ENCODE assay signal across 9 cellular contexts in genomic region chr6:145962581-145962980, GRCh38. TPM values are rescaled to one million over a fixed set of nuclear protein-coding genes. Genes with fewer than 3 reads are reported as not detected.
DNase-seq lines count a peak whose midpoint lies in the region; ATAC-seq and TF ChIP-seq lines count a peak whose summit lies in the region.
"Had no signal": no experiment of that assay in that cellular context is flagged by ENCODE, and none has a peak within 500 bp of the region (broad histone marks: within the 10 kb centered on the region; RNA-seq: fewer than 3 reads in every experiment).

No MANE protein-coding gene starts in this region.

- H3K36me3 ChIP-seq in SK-N-SH (replicated peaks in 1 of 2; ENCODE audit: control insufficient read depth in 1 of 2, insufficient read depth in 2 of 2, low read length in 1 of 2) (no peaks in the 10 kb centered on the region), smooth muscle cell (ENCODE audit: low read depth) (no peaks in the 10 kb centered on the region)

- H3K9me2 ChIP-seq in SK-N-SH: no peaks in the 10 kb centered on the region

- peaks cover 0 to 10% of the 10 kb centered on the region in 2 experiments; a peak in 2 of 4 replicates for H3K4me1 ChIP-seq in SK-N-SH (ENCODE audit: control insufficient read depth in 1 of 2, insufficient read depth in 2 of 2, low read depth in 1 of 2, low read length in 1 of 2)
- peaks cover 19% of the 10 kb centered on the region for H3K4me1 ChIP-seq in smooth muscle cell (ENCODE audit: low read depth)

- H3F3A ChIP-seq in SK-N-SH (replicated peaks; ENCODE audit: insufficient read depth): no peaks in the 10 kb centered on the region
- no peaks in the 10 kb centered on the region for H3F3A ChIP-seq in smooth muscle cell (ENCODE audit: low read depth)

- peak overlapping the region; percentile 98 to 99 (median 98) for H3K4me3 Mint-ChIP-seq in T-cell

- no peaks in the 10 kb centered on the region for H3K9me3 Mint-ChIP-seq in T-cell

- TF ChIP-seq RAD21 in SK-N-SH (IDR thresholded peaks at IDR 0.05; ENCODE audit: low read length): no peak

- 0 out of 2 replicates have a peak overlapping the region, but pooled peaks have one; percentile 100 for H2AFZ ChIP-seq in SK-N-SH (ENCODE audit: low read depth)
- peak overlapping the region; percentile 98 for H2AFZ ChIP-seq in smooth muscle cell (ENCODE audit: low read depth)

- POLR2A ChIA-PET in SK-N-SH (lab: Yijun Ruan, JAX): no interaction called here
- POLR2A ChIA-PET in T-cell (lab: Charles Lee): no interaction called here

- no peak overlapping the region for H3K27ac ChIP-seq in SK-N-SH (ENCODE audit: low read depth in 2 of 2, low read length in 1 of 2)
- H3K27ac ChIP-seq in smooth muscle cell (ENCODE audit: low read depth): no peak overlapping the region

- peaks cover 9% of the 10 kb centered on the region for H3K36me3 Mint-ChIP-seq in T-cell

- CTCF ChIA-PET in SK-N-SH (lab: Yijun Ruan, JAX) (no interaction called here), T-cell (lab: Charles Lee) (interaction anchor here in 1 of 2 donors (2.5 kb wide), 1 partner anchor 33 kb away, joined by 10 read pairs; no protein-coding TSS in a partner anchor)

- H3K9me3 ChIP-seq in SK-N-SH (no peaks in the 10 kb centered on the region), smooth muscle cell (replicated peaks; ENCODE audit: low read depth) (no peaks in the 10 kb centered on the region)

- H3K4me2 ChIP-seq in SK-N-SH (peak overlapping the region; percentile 85), smooth muscle cell (peak overlapping the region; percentile 89)

- no peak for TF ChIP-seq EP300 in SK-N-SH (IDR thresholded peaks at IDR 0.05; ENCODE audit: borderline replicate concordance in 1 of 2, low read depth in 1 of 2, low read length in 1 of 2)

- ATAC-seq in SK-N-SH treated with all-trans-retinoic acid at 6 μM for 48 hours (no peak), T-cell (replicated peaks in 1 of 4) (no peak)

- H3K27ac Mint-ChIP-seq in T-cell: no peak overlapping the region

- H3K79me2 ChIP-seq in SK-N-SH (ENCODE audit: insufficient read depth): peaks cover 60% of the 10 kb centered on the region
- peaks cover 65% of the 10 kb centered on the region for H3K79me2 ChIP-seq in smooth muscle cell (ENCODE audit: low read depth)

- H4K20me1 ChIP-seq in SK-N-SH (ENCODE audit: insufficient read depth) (no peaks in the 10 kb centered on the region), smooth muscle cell (ENCODE audit: low read depth) (peaks cover 25% of the 10 kb centered on the region)

- H3K4me3 ChIP-seq in SK-N-SH (ENCODE audit: low read depth in 2 of 2, low read length in 1 of 2) (peak overlapping the region in 1 of 2 experiments; percentile 91; a peak in 1 of 4 replicates), fibroblast of mammary gland (ENCODE audit: control insufficient read depth, low read depth, low read length) (peak overlapping the region; percentile 90), smooth muscle cell (peak overlapping the region; percentile 95)

- no peak for DNase-seq in SK-N-SH
- DNase-seq in T-cell: no peak
- no peak for DNase-seq in fibroblast of mammary gland (ENCODE audit: low read depth)
- DNase-seq in smooth muscle cell (lab: John Stamatoyannopoulos, UW; ENCODE audit: unreplicated experiment): no peak
- no peak for DNase-seq in NCI-H1436 treated with DMSO at 0.1 percent for 48 hours (lab: John Stamatoyannopoulos, UW)
- DNase-seq in NCI-H146 (lab: John Stamatoyannopoulos, UW): no peak
- DNase-seq in midbrain (lab: John Stamatoyannopoulos, UW): no peak
- DNase-seq: NCI-H774 had no signal

- H3K27me3 ChIP-seq in SK-N-SH (ENCODE audit: insufficient read depth) (no peaks in the 10 kb centered on the region), smooth muscle cell (ENCODE audit: low read depth) (no peaks in the 10 kb centered on the region)

- H3K27me3 Mint-ChIP-seq in T-cell: no peaks in the 10 kb centered on the region

- TF ChIP-seq CTCF in SK-N-SH (IDR thresholded peaks at IDR 0.05) (no peak), fibroblast of mammary gland (conservative IDR thresholded peaks at IDR 0.05; ENCODE audit: control insufficient read depth, insufficient read depth, low read depth, low read length) (no peak), smooth muscle cell (IDR thresholded peaks at IDR 0.05; ENCODE audit: borderline replicate concordance, insufficient read depth, poor library complexity, severe bottlenecking) (no peak)

- peaks cover 62 to 67% (median 63%) of the 10 kb centered on the region in 3 donors for H3K4me1 Mint-ChIP-seq in T-cell

- H3K9ac ChIP-seq in SK-N-SH: peak overlapping the region; percentile 78; the same call in 1 of the 2 replicates
- peak overlapping the region; percentile 89 for H3K9ac ChIP-seq in smooth muscle cell (ENCODE audit: low read depth)

TF ChIP-seq in SK-N-SH, 30 proteins besides CTCF, POLR2A, EP300 and RAD21 (continues in another document):
- TF ChIP-seq SMC3 (IDR thresholded peaks at IDR 0.05; ENCODE audit: low read depth, low read length) (no peak), MAX (IDR thresholded peaks at IDR 0.05; ENCODE audit: low read depth) (no peak), TAF1 (IDR thresholded peaks at IDR 0.05; ENCODE audit: borderline replicate concordance, low read depth, low read length) (no peak), MEF2A (IDR thresholded peaks at IDR 0.05; ENCODE audit: borderline replicate concordance, low read depth) (no peak), USF1 (IDR thresholded peaks at IDR 0.05; ENCODE audit: borderline replicate concordance, low read depth) (no peak), CHD2 (IDR thresholded peaks at IDR 0.05; ENCODE audit: low read length, partially characterized antibody) (no peak), ELF1 (IDR thresholded peaks at IDR 0.05) (no peak), GABPA (IDR thresholded peaks at IDR 0.05; ENCODE audit: low read depth) (no peak), TEAD4 (IDR thresholded peaks at IDR 0.05; ENCODE audit: borderline replicate concordance, insufficient read depth) (no peak), MXI1 (IDR thresholded peaks at IDR 0.05; ENCODE audit: low read depth, low read length) (no peak), FOXJ3 (CRISPR knock-in tag; IDR thresholded peaks at IDR 0.05) (no peak)

TF ChIP-seq in SK-N-SH treated with all-trans-retinoic acid at 6 μM for 48 hours, 23 proteins besides CTCF, POLR2A, EP300 and RAD21:
- no peak for TF ChIP-seq ARNTL (CRISPR knock-in tag; IDR thresholded peaks at IDR 0.05; ENCODE audit: borderline replicate concordance, low read depth)
- TF ChIP-seq BACH2 (CRISPR knock-in tag; IDR thresholded peaks at IDR 0.05; ENCODE audit: borderline replicate concordance): no peak
- TF ChIP-seq GLIS3 (CRISPR knock-in tag; IDR thresholded peaks at IDR 0.05): no peak
- no peak for TF ChIP-seq CREB5 (CRISPR knock-in tag; IDR thresholded peaks at IDR 0.05; ENCODE audit: low read depth)
- no peak for TF ChIP-seq PATZ1 (CRISPR knock-in tag; IDR thresholded peaks at IDR 0.05; ENCODE audit: borderline replicate concordance)
- no peak for TF ChIP-seq SNAI2 (CRISPR knock-in tag; IDR thresholded peaks at IDR 0.05)
- no peak for TF ChIP-seq CSRNP3 (CRISPR knock-in tag; IDR thresholded peaks at IDR 0.05)
- TF ChIP-seq PPARA (CRISPR knock-in tag; IDR thresholded peaks at IDR 0.05; ENCODE audit: borderline replicate concordance): no peak
- no peak for TF ChIP-seq ISL1 (CRISPR knock-in tag; IDR thresholded peaks at IDR 0.05)
- no peak for TF ChIP-seq ESRRG (CRISPR knock-in tag; IDR thresholded peaks at IDR 0.05)
TF ChIP-seq in SK-N-SH treated with all-trans-retinoic acid at 6 μM for 48 hours: peak in this region for 0.

RNA-seq across cellular contexts. Expression of gene SHPRH, which starts 1.6 kb away (rescaled TPM):
- polyA plus RNA-seq in SK-N-SH (2012; rRNA removed) (3.0 and 3.5 TPM in 2 replicates), smooth muscle cell (6.0 and 8.6 TPM in 2 replicates)
- 3.6 and 3.8 TPM in 2 replicates for polyA plus RNA-seq in SK-N-SH (2012; cell fraction: cytosol; rRNA removed)
- polyA plus RNA-seq in SK-N-SH (2012; cell fraction: nucleus; rRNA removed): 3.5 and 8.6 TPM in 2 replicates
- total RNA-seq in T-cell (10 to 100 TPM; 26.2 to 32.4 (median 28.9) TPM), smooth muscle cell (15.2 and 16.2 TPM in 2 replicates)
